In genomic region chr12:12116677-12117076, GRCh38 we compare ENCODE assay signal across 32 cellular contexts. TPM values are rescaled to one million over a fixed set of nuclear protein-coding genes. Genes with fewer than 3 reads are reported as not detected.
"Had no signal": no experiment of that assay in that cellular context is flagged by ENCODE, and none has a peak within 500 bp of the region (broad histone marks: within the 10 kb centered on the region; RNA-seq: fewer than 3 reads in every experiment).

No MANE protein-coding gene starts in this region.

- H3K4me1 ChIP-seq: colonic mucosa, esophagus squamous epithelium, gastrocnemius medialis, heart right ventricle, lower lobe of right lung had no signal

- H3K27ac Mint-ChIP-seq: dendritic cell treated with granulocyte-macrophage colony-stimulating factor and Interleukin-4, amounts not matched to agents 40 ng/mL and 50 ng/mL, for 4 days; effector memory CD8-positive, alpha-beta T cell; endodermal cell; mesothelial cell of epicardium had no signal

- DNase-seq: colonic mucosa; cortex of kidney; effector CD8-positive, alpha-beta T cell; effector memory CD8-positive, alpha-beta T cell; endodermal cell; erythroblast; esophagus squamous epithelium; foreskin fibroblast; foreskin melanocyte; gastrocnemius medialis; glutamatergic neuron; head of caudate nucleus; heart right ventricle; hippocampal formation; left cardiac atrium; left ventricle myocardium superior; lower lobe of right lung; mesenchymal stem cell; mucosa of descending colon had no signal

- H3K4me3 Mint-ChIP-seq: dendritic cell treated with granulocyte-macrophage colony-stimulating factor and Interleukin-4, amounts not matched to agents 40 ng/mL and 50 ng/mL, for 4 days; effector memory CD8-positive, alpha-beta T cell; endodermal cell; mesothelial cell of epicardium had no signal

- H3K9me3 ChIP-seq: colonic mucosa, esophagus squamous epithelium, gastrocnemius medialis, heart right ventricle, lower lobe of right lung, mucosa of descending colon had no signal

- H3K36me3 ChIP-seq: colonic mucosa had no signal

- H3K27me3 Mint-ChIP-seq: dendritic cell treated with granulocyte-macrophage colony-stimulating factor and Interleukin-4, amounts not matched to agents 40 ng/mL and 50 ng/mL, for 4 days had no signal

- H3K4me3 ChIP-seq: colonic mucosa, esophagus squamous epithelium, gastrocnemius medialis, heart right ventricle, lower lobe of right lung, mucosa of descending colon had no signal

- H3K27ac ChIP-seq: colonic mucosa, epithelial cell of prostate, esophagus squamous epithelium, gastrocnemius medialis, heart right ventricle, lower lobe of right lung had no signal

- ATAC-seq: effector memory CD8-positive, alpha-beta T cell; esophagus mucosa; gastrocnemius medialis; heart right ventricle; left cardiac atrium; left lobe of liver; left ventricle myocardium superior; lower lobe of right lung; mucosa of descending colon had no signal

- H3K9me3 Mint-ChIP-seq: dendritic cell treated with granulocyte-macrophage colony-stimulating factor and Interleukin-4, amounts not matched to agents 40 ng/mL and 50 ng/mL, for 4 days; effector memory CD8-positive, alpha-beta T cell had no signal

- H3K4me1 Mint-ChIP-seq: mesothelial cell of epicardium had no signal

- H3K27me3 ChIP-seq: colonic mucosa, esophagus squamous epithelium, gastrocnemius medialis, heart right ventricle had no signal

RNA-seq across cellular contexts. Expression of gene BCL2L14, which starts 45.9 kb away (rescaled TPM):
- total RNA-seq: chondrocyte, dermis microvascular lymphatic vessel endothelial cell, gastrocnemius medialis, glomerular endothelial cell, kidney epithelial cell, left cardiac atrium, left lobe of liver, left ventricle myocardium superior, lower leg skin, lung microvascular endothelial cell, mesenteric fat pad, mesothelial cell of epicardium, myocyte had no signal
